Comparison of ENCODE assay signal across 27 cellular contexts in the genomic region with DNA sequence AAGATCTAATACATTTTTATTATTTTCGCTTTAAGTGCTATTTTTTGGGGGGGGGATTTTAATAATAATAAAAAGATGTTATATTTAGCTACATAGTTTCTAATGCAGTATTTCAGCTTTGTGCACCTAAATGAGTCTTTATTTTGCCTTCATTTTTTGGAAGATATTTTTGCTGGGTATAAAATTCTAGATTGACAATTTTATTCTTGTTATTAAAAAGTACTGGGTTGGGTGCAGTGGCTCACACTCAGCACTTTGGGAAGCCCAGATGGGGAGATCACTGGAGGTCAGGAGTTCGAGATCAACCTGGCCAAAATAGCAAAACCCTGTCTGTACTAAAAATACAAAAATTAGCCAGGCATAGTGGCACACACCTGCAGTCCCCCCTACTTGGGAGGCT.
"Had no signal": no experiment of that assay in that cellular context is flagged by ENCODE, and none has a peak within 500 bp of the region (broad histone marks: within the 10 kb centered on the region; RNA-seq: fewer than 3 reads in every experiment).

No MANE protein-coding gene starts in this region.

- H3K9me3 ChIP-seq: testis, thyroid gland, uterus had no signal

- H3K27ac ChIP-seq: stomach, suprapubic skin, testis, thoracic aorta, thyroid gland, tibial artery, tibial nerve, transverse colon, upper lobe of left lung, upper lobe of right lung, uterus, vagina had no signal

- H3K36me3 ChIP-seq: stomach, suprapubic skin, thoracic aorta, thyroid gland, tibial artery, tibial nerve, transverse colon, upper lobe of left lung, upper lobe of right lung, uterus, vagina had no signal

- ATAC-seq: stimulated activated effector memory CD8-positive, alpha-beta T cell treated with anti-CD3 and anti-CD28 coated beads, Interleukin-12 subunit alpha, Interleukin-12 subunit beta, amount 100 ng/mL, for 72 hours; stimulated activated memory B cell treated with anti-CD40 and anti-IgM and Interleukin-4, amounts not matched to agents 10 μg/mL and 1 μg/mL and 100 μg/mL, for 72 hours; stimulated activated naive B cell treated with anti-CD40 and anti-IgM and Interleukin-4, amounts not matched to agents 10 μg/mL and 1 μg/mL and 100 μg/mL, for 72 hours; stimulated activated naive CD8-positive, alpha-beta T cell treated with anti-CD3 and anti-CD28 coated beads, Interleukin-15, amount 100 ng/mL, for 72 hours; stimulated activated naive CD8-positive, alpha-beta T cell treated with anti-CD3 and anti-CD28 coated beads, Interleukin-15, Interleukin-2, amounts not matched to agents 100 U/mL and 50 U/mL, for 24 hours; upper lobe of right lung had no signal

- FAIRE-seq: urothelium cell line had no signal

- DNase-seq: stimulated activated CD4-positive, alpha-beta T cell treated with anti-CD3 and anti-CD28 coated beads, Interleukin-2, amount 100 ng/mL, for 48 hours; stimulated activated CD4-positive, alpha-beta T cell treated with anti-CD3 and anti-CD28 coated beads, Interleukin-4, amount 100 ng/mL, for 1 hour; stimulated activated CD4-positive, alpha-beta T cell treated with anti-CD3 and anti-CD28 coated beads, Interleukin-4, amount 100 ng/mL, for 24 hours; stimulated activated CD4-positive, alpha-beta T cell treated with anti-CD3 and anti-CD28 coated beads, Interleukin-4, amount 100 ng/mL, for 4 hours; stimulated activated CD8-positive, alpha-beta memory T cell treated with anti-CD3 and anti-CD28 coated beads, Interleukin-4, amount 100 ng/mL, for 48 hours; stimulated activated naive B cell treated with anti-CD40 and anti-IgM and Interleukin-4, amounts not matched to agents 10 μg/mL and 1 μg/mL and 100 μg/mL, for 72 hours; stimulated activated naive CD4-positive, alpha-beta T cell; stimulated activated naive CD4-positive, alpha-beta T cell treated with Interleukin-2 at 50 U/mL for 16 hours; stimulated activated naive CD8-positive, alpha-beta T cell treated with anti-CD3 and anti-CD28 coated beads, Interleukin-15, amount 100 ng/mL, for 72 hours; stimulated activated naive CD8-positive, alpha-beta T cell treated with anti-CD3 and anti-CD28 coated beads, Interleukin-15, Interleukin-2, amounts not matched to agents 100 U/mL and 50 U/mL, for 24 hours; stomach; substantia nigra; testis; thyroid gland; tibial artery; transverse colon; trophoblast cell; upper lobe of left lung; upper lobe of right lung; uterus had no signal

- H3K4me1 ChIP-seq: stomach, suprapubic skin, testis, thyroid gland, tibial artery, tibial nerve, transverse colon, upper lobe of left lung, upper lobe of right lung, uterus, vagina had no signal

- H3K4me3 ChIP-seq: stomach, suprapubic skin, testis, thoracic aorta, thyroid gland, tibial artery, tibial nerve, transverse colon, upper lobe of left lung, upper lobe of right lung, uterus, vagina had no signal

- H3K27me3 ChIP-seq: stomach, suprapubic skin, testis, thyroid gland, tibial artery, tibial nerve, transverse colon, upper lobe of left lung, upper lobe of right lung, uterus, vagina had no signal
